ENCODE assay signal across 1 cellular context in the genomic region with DNA sequence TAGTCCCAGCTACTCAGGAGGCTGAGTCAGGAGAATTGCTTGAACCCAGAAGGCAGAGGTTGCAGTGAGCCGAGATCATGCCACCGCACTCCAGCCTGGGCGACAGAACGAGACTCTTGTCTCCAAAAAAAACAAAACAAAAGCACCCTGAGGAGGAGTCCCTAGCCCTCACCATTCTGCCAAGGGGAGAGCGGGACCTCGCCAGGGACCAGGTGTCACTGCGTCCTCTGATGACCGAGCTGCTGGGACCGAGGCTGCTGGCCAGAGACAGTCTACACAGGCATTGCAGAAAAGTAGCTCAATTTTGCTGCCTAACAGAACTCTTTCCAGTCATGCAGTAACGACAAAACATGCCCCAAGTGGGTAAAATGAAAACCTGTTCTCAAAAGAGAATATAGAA.
TF ChIP-seq lines count a peak whose summit lies in the region.

No MANE protein-coding gene starts in this region.

TF ChIP-seq in SK-N-SH, 30 proteins besides CTCF, POLR2A, EP300 and RAD21 (continued from another document):
- TF ChIP-seq REST (IDR thresholded peaks at IDR 0.05; ENCODE audit: low read depth, low read length) (no peak), RCOR1 (IDR thresholded peaks at IDR 0.05; ENCODE audit: low read length) (no peak), USF2 (IDR thresholded peaks at IDR 0.05; ENCODE audit: borderline replicate concordance, low read depth, low read length) (no peak), SIN3A (IDR thresholded peaks at IDR 0.05; ENCODE audit: borderline replicate concordance, low read depth, low read length) (no peak), TAF1 (IDR thresholded peaks at IDR 0.05; ENCODE audit: borderline replicate concordance, low read depth, low read length) (no peak), GABPA (IDR thresholded peaks at IDR 0.05; ENCODE audit: low read depth) (no peak)
- TF ChIP-seq, protein P1, sequence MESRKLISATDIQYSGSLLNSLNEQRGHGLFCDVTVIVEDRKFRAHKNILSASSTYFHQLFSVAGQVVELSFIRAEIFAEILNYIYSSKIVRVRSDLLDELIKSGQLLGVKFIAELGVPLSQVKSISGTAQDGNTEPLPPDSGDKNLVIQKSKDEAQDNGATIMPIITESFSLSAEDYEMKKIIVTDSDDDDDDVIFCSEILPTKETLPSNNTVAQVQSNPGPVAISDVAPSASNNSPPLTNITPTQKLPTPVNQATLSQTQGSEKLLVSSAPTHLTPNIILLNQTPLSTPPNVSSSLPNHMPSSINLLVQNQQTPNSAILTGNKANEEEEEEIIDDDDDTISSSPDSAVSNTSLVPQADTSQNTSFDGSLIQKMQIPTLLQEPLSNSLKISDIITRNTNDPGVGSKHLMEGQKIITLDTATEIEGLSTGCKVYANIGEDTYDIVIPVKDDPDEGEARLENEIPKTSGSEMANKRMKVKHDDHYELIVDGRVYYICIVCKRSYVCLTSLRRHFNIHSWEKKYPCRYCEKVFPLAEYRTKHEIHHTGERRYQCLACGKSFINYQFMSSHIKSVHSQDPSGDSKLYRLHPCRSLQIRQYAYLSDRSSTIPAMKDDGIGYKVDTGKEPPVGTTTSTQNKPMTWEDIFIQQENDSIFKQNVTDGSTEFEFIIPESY (IDR thresholded peaks at IDR 0.05; ENCODE audit: borderline replicate concordance, low read depth), result no peak
- TF ChIP-seq, protein P2, sequence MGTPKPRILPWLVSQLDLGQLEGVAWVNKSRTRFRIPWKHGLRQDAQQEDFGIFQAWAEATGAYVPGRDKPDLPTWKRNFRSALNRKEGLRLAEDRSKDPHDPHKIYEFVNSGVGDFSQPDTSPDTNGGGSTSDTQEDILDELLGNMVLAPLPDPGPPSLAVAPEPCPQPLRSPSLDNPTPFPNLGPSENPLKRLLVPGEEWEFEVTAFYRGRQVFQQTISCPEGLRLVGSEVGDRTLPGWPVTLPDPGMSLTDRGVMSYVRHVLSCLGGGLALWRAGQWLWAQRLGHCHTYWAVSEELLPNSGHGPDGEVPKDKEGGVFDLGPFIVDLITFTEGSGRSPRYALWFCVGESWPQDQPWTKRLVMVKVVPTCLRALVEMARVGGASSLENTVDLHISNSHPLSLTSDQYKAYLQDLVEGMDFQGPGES (IDR thresholded peaks at IDR 0.05; ENCODE audit: low read depth, low read length), result no peak
